In the genomic region with DNA sequence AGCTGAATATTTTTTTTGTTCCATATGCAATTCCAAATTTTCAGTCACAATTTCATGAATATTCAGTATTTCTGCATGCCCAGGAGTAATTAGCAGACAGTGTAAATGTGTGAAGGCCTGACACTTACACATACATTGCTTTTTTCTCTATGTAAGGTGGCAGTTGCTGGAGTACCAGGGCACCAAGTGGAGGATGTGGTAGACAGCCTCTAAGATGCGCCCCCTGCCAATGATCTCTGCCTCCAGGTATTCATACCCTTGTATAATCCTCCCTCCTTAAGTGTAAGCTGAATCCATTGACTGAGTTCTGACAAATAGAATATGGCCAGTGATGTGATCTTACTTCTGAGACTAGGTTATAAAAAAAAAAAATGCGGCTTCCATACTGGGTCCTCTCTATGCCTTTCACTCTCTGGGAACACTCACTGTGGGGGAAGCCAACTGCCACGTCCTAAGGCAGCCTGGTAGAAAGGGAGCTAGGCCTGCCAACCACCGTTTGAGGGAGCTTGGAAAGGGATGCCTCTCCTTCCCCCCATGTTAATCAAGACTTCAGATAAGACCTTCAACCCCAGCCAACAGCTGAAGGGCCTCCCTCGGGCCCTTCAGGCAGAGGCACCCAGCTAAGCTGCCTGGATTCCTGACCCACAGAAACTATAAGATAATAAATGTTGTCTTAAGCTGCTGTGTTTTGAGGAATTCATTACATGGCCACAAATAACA, we compare ENCODE assay signal across 1 cellular context.
TF ChIP-seq lines count a peak whose summit lies in the region.

No MANE protein-coding gene starts in this region.

TF ChIP-seq in IMR-90, 13 proteins besides CTCF, POLR2A, EP300 and RAD21 (continued from another document):
- TF ChIP-seq, protein P1, sequence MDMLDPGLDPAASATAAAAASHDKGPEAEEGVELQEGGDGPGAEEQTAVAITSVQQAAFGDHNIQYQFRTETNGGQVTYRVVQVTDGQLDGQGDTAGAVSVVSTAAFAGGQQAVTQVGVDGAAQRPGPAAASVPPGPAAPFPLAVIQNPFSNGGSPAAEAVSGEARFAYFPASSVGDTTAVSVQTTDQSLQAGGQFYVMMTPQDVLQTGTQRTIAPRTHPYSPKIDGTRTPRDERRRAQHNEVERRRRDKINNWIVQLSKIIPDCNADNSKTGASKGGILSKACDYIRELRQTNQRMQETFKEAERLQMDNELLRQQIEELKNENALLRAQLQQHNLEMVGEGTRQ (IDR thresholded peaks at IDR 0.05; ENCODE audit: low read depth, low read length): no peak
- TF ChIP-seq MAZ (IDR thresholded peaks at IDR 0.05; ENCODE audit: borderline replicate concordance, low read depth, low read length): no peak
- no peak for TF ChIP-seq NFE2L2 (IDR thresholded peaks at IDR 0.05; ENCODE audit: low read depth, low read length)
- TF ChIP-seq, protein P2, sequence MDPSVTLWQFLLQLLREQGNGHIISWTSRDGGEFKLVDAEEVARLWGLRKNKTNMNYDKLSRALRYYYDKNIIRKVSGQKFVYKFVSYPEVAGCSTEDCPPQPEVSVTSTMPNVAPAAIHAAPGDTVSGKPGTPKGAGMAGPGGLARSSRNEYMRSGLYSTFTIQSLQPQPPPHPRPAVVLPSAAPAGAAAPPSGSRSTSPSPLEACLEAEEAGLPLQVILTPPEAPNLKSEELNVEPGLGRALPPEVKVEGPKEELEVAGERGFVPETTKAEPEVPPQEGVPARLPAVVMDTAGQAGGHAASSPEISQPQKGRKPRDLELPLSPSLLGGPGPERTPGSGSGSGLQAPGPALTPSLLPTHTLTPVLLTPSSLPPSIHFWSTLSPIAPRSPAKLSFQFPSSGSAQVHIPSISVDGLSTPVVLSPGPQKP (IDR thresholded peaks at IDR 0.05; ENCODE audit: borderline replicate concordance, low read depth, low read length): no peak
